ENCODE assay signal across 1 cellular context in the genomic region with DNA sequence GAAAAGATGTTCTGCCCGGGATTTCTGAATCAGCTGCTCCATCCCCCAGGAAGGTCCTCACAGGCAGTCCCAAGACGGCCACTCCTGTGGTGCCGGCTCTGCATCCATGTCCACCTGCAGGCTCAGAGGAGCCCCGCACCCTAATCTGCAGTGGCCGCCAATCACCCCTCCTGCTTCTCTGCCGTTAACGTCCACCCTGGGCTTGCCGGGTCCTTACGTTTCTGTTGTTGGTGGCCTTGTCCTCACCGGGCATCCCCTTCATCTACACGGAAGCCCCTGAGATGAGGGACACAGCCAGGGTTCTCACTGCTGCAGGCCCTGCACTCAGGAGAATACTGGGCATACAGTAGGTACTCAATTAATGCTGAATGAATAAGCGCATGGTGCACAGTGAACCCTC.
TF ChIP-seq lines count a peak whose summit lies in the region.

No MANE protein-coding gene starts in this region.

TF ChIP-seq in H1, 55 proteins besides CTCF, POLR2A, EP300 and RAD21:
- no peak for TF ChIP-seq GTF2F1 (IDR thresholded peaks at IDR 0.05; ENCODE audit: borderline replicate concordance, low read depth, low read length)
